In the genomic region with DNA sequence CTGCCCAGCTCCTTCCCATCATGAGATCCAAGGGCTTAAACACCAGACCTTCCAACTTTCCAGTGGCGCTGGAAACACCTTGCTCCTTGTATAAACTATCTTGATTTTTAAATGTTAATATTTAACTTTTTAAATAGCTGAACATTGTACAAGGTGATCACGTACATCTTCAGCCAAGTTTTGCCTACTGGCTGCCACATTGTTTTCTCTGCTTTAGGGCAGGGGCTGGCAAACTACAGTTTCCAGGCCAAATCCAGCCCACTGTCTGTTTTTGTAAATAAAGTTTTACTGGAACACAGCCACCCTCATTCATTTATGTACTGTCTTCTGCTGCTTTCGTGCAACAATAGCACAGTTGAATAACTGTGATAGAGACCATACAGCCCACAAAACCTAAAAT, we compare ENCODE assay signal across 27 cellular contexts. TPM values are rescaled to one million over a fixed set of nuclear protein-coding genes. Genes with fewer than 3 reads are reported as not detected.
DNase-seq lines count a peak whose midpoint lies in the region; ATAC-seq, FAIRE-seq and TF ChIP-seq lines count a peak whose summit lies in the region.
"Had no signal": no experiment of that assay in that cellular context is flagged by ENCODE, and none has a peak within 500 bp of the region (broad histone marks: within the 10 kb centered on the region; RNA-seq: fewer than 3 reads in every experiment).

No MANE protein-coding gene starts in this region.

- CTCF ChIA-PET in K562 (lab: Yijun Ruan, JAX; ENCODE audit: low intra/inter-chr PET ratio), result no interaction called here

- no peak overlapping the region for H3K4me2 ChIP-seq in K562 (ENCODE audit: insufficient read depth, low read length)
- H3K4me2 ChIP-seq: A549; BLaER1 treated with 17β-estradiol and CSF1 and Interleukin-3, amounts not matched to agents 10 nM and 100 nM had no signal

- H2AFZ ChIP-seq in K562 (ENCODE audit: low read depth, low read length), result no peak overlapping the region
- H2AFZ ChIP-seq: GM23248 had no signal

- DNase-seq in K562 (ENCODE audit: extremely low read depth in 1 of 4, low spot score in 3 of 4) (no peak), left colon (no peak), prostate gland (ENCODE audit: low spot score) (peak; percentile 6), breast epithelium (ENCODE audit: low spot score in 2 of 2) (no peak), NCI-H69 (lab: John Stamatoyannopoulos, UW) (no peak), anterior cingulate cortex (lab: John Stamatoyannopoulos, UW) (no peak)
- no peak for DNase-seq in activated CD4-positive, alpha-beta T cell treated with anti-CD3 and anti-CD28 coated beads, Interleukin-2, amount 50 U/mL, for 48 hours
- DNase-seq: 8988T; ACHN; AML-193; BE2C; CD4-positive, alpha-beta T cell; CD8-positive, alpha-beta memory T cell; DMS 273 treated with DMSO at 0.1 percent for 48 hours; DMS79; EL; GDM1; GM23248; H7 had no signal

- H4K20me1 ChIP-seq in K562 (replicated peaks; ENCODE audit: control insufficient read depth, insufficient read depth, low read length), result no peaks in the 10 kb centered on the region
- H4K20me1 ChIP-seq: BLaER1 treated with 17β-estradiol and CSF1 and Interleukin-3, amounts not matched to agents 10 nM and 100 nM had no signal

- intact Hi-C loops in K562 (cut with micrococcal nuclease), result no loop called here
- intact Hi-C loops in left colon (cut with DNase I, micrococcal nuclease), result no loop called here
- intact Hi-C loops in prostate gland (cut with DNase I), result no loop called here
- intact Hi-C loops in breast epithelium (cut with DNase I; ENCODE audit: low total_unique reads), result no loop called here

- in situ Hi-C loops in K562 (cut with MboI), result no loop called here

- H3K27me3 ChIP-seq in K562 (ENCODE audit: control insufficient read depth in 2 of 2, insufficient read depth in 2 of 2, low read length in 2 of 2) (no peaks in the 10 kb centered on the region), liver (ENCODE audit: control insufficient read depth in 4 of 4, insufficient read depth in 4 of 4, low read length in 3 of 4) (no peaks in the 10 kb centered on the region), prostate gland (replicated peaks; ENCODE audit: insufficient read depth) (no peaks in the 10 kb centered on the region), breast epithelium (no peaks in the 10 kb centered on the region)
- H3K27me3 ChIP-seq: BLaER1 treated with 17β-estradiol and CSF1 and Interleukin-3, amounts not matched to agents 10 nM and 100 nM had no signal

- 6% methylated on average over 3 of the region's 3 CpGs for WGBS in K562 (ENCODE audit: insufficient coverage, low coverage, missing lambda C conversion rate)
- WGBS in liver, result 42% methylated on average over 3 of the region's 3 CpGs
- 69% methylated on average over 3 of the region's 3 CpGs for WGBS in prostate gland

- no peaks in the 10 kb centered on the region for H3K9me1 ChIP-seq in K562 (ENCODE audit: control insufficient read depth, insufficient read depth, low read length)

- no peak for ATAC-seq in K562
- peak; percentile 70 for ATAC-seq in left colon
- ATAC-seq: A549, GM12878, HCT116 had no signal

- TF ChIP-seq CTCF in K562 (IDR thresholded peaks at IDR 0.05 in 2 of 3, conservative IDR thresholded peaks at IDR 0.05 in 1 of 3; ENCODE audit: insufficient read depth in 2 of 3, low read depth in 1 of 3, low read length in 3 of 3) (no peak), liver (IDR thresholded peaks at IDR 0.05; ENCODE audit: low read depth, low read length, missing input control) (no peak), prostate gland (IDR thresholded peaks at IDR 0.05) (no peak), breast epithelium (IDR thresholded peaks at IDR 0.05) (no peak)

- FAIRE-seq in K562 (lab: Jason Lieb, UNC), result no peak
- FAIRE-seq: A549, D721Med, GM12878, GM19239, H1 had no signal

- no peaks in the 10 kb centered on the region for H3K4me1 ChIP-seq in K562 (replicated peaks in 1 of 2; ENCODE audit: control insufficient read depth in 2 of 2, insufficient read depth in 2 of 2, low read length in 2 of 2)
- H3K4me1 ChIP-seq in liver (ENCODE audit: control insufficient read depth in 4 of 4, insufficient read depth in 4 of 4, low read length in 3 of 4), result peaks cover 0 to 15% (median 3%) of the 10 kb centered on the region in 4 donors
- no peaks in the 10 kb centered on the region for H3K4me1 ChIP-seq in prostate gland (replicated peaks)
- no peaks in the 10 kb centered on the region for H3K4me1 ChIP-seq in breast epithelium
- H3K4me1 ChIP-seq: A549; BE2C; BLaER1 treated with 17β-estradiol and CSF1 and Interleukin-3, amounts not matched to agents 10 nM and 100 nM had no signal

- no TSS peak for BruUV-seq in K562 (replicated peaks; lab: Mats Ljungman, UMichigan)

- no peak for TF ChIP-seq EP300 in K562 (IDR thresholded peaks at IDR 0.05; ENCODE audit: low read length)

- H3K36me3 ChIP-seq in K562 (ENCODE audit: control insufficient read depth, insufficient read depth, low read length), result no peaks in the 10 kb centered on the region
- no peaks in the 10 kb centered on the region for H3K36me3 ChIP-seq in liver (ENCODE audit: control insufficient read depth in 4 of 4, insufficient read depth in 3 of 4, low read depth in 1 of 4, low read length in 3 of 4)
- no peaks in the 10 kb centered on the region for H3K36me3 ChIP-seq in prostate gland
- H3K36me3 ChIP-seq in breast epithelium, result no peaks in the 10 kb centered on the region
- H3K36me3 ChIP-seq: BE2C; BLaER1 treated with 17β-estradiol and CSF1 and Interleukin-3, amounts not matched to agents 10 nM and 100 nM had no signal

- TF ChIP-seq RAD21 in K562 (CRISPR knock-in tag; conservative IDR thresholded peaks at IDR 0.05 in 1 of 2, IDR thresholded peaks at IDR 0.05 in 1 of 2) (no peak), liver (IDR thresholded peaks at IDR 0.05) (no peak)

- H3K9me3 ChIP-seq in K562 (replicated peaks; ENCODE audit: control insufficient read depth, insufficient read depth, low read depth, low read length) (peaks cover 4% of the 10 kb centered on the region; the same call in 1 of the 2 replicates), liver (ENCODE audit: control insufficient read depth in 4 of 4, low read length in 3 of 4) (no peaks in the 10 kb centered on the region), prostate gland (no peaks in the 10 kb centered on the region), breast epithelium (no peaks in the 10 kb centered on the region)
- H3K9me3 ChIP-seq: BE2C had no signal

- no peak for TF ChIP-seq POLR2A in K562 (conservative IDR thresholded peaks at IDR 0.05)
- TF ChIP-seq POLR2A in prostate gland (IDR thresholded peaks at IDR 0.05), result no peak
- TF ChIP-seq POLR2A in breast epithelium (IDR thresholded peaks at IDR 0.05), result no peak

- POLR2A ChIA-PET in K562 (lab: Yijun Ruan, JAX), result no interaction called here

- no peaks in the 10 kb centered on the region for H3K79me2 ChIP-seq in K562 (ENCODE audit: control insufficient read depth, insufficient read depth, low read length)

- H3K27ac ChIP-seq in K562 (ENCODE audit: extremely low read depth, low read depth, low read length) (no peak overlapping the region), liver (ENCODE audit: low read depth in 1 of 2, low read length in 2 of 2) (no peak overlapping the region), prostate gland (no peak overlapping the region), breast epithelium (no peak overlapping the region)
- H3K27ac ChIP-seq: A549; BLaER1 treated with 17β-estradiol and CSF1 and Interleukin-3, amounts not matched to agents 10 nM and 100 nM; GM23248 had no signal

- no peak overlapping the region for H3K9ac ChIP-seq in K562 (ENCODE audit: insufficient read depth in 1 of 2, low read depth in 2 of 2, low read length in 2 of 2)
- H3K9ac ChIP-seq in liver (ENCODE audit: low read depth in 1 of 2, low read length in 2 of 2), result no peak overlapping the region
- H3K9ac ChIP-seq: BLaER1 treated with 17β-estradiol and CSF1 and Interleukin-3, amounts not matched to agents 10 nM and 100 nM; GM23248 had no signal

- no peak overlapping the region for H3K4me3 ChIP-seq in K562
- no peak overlapping the region for H3K4me3 ChIP-seq in liver (ENCODE audit: low read depth in 1 of 3, low read length in 3 of 3)
- H3K4me3 ChIP-seq in prostate gland, result no peak overlapping the region
- H3K4me3 ChIP-seq in breast epithelium, result no peak overlapping the region
- H3K4me3 ChIP-seq: A549; BLaER1 treated with 17β-estradiol and CSF1 and Interleukin-3, amounts not matched to agents 10 nM and 100 nM; GM12878; GM23248 had no signal

TF ChIP-seq in K562, 482 proteins besides CTCF, POLR2A, EP300 and RAD21 (continues in another document):
- no peak for TF ChIP-seq SMAD3 (CRISPR knock-in tag; conservative IDR thresholded peaks at IDR 0.05)

TF ChIP-seq in liver, 16 proteins besides CTCF, POLR2A, EP300 and RAD21 (continues in another document):
- TF ChIP-seq JUND (IDR thresholded peaks at IDR 0.05) (no peak), GABPA (IDR thresholded peaks at IDR 0.05 in 1 of 2, conservative IDR thresholded peaks at IDR 0.05 in 1 of 2) (no peak), FOXA2 (IDR thresholded peaks at IDR 0.05) (no peak), RXRA (IDR thresholded peaks at IDR 0.05) (peak in 1 of 2 donors; percentile 24), SP1 (IDR thresholded peaks at IDR 0.05) (no peak), FOXA1 (IDR thresholded peaks at IDR 0.05) (peak; percentile 15)

RNA-seq across cellular contexts. Expression of a gene that starts 27.6 kb away (rescaled TPM):
- 73.6 and 125 TPM in 2 replicates for total RNA-seq in K562 (2011; cell fraction: chromatin; rRNA removed; ENCODE audit: low replicate concordance)
- 34.0 and 46.2 TPM in 2 replicates for total RNA-seq in K562 (2011; cell fraction: nucleolus; rRNA removed)
- 82.5 and 144 TPM in 2 replicates for total RNA-seq in K562 (2011; cell fraction: nucleoplasm; rRNA removed)
- total RNA-seq in K562 (2014; rRNA removed) (13.7 and 15.2 TPM in 2 replicates), K562 (2014; rRNA removed; fragmentation: Illumina TruSeq; extraction: Trizol) (22.1 and 23.0 TPM in 2 replicates), K562 (2015; rRNA removed; fragmentation: Illumina TruSeq; extraction: Trizol) (34.5 and 35.1 TPM in 2 replicates), K562 (2021) (26.2 and 29.4 TPM in 2 replicates), left colon (100 to 1,000 TPM; 131 to 135 TPM), liver (10 to 100 TPM; 33.5 to 35.4 TPM), prostate gland (100 to 1,000 TPM; 133 to 156 TPM), breast epithelium (100 to 1,000 TPM in 2 of 3 donors, 10 to 100 TPM in 1; 61.9 to 267 (median 146) TPM)
- polyA plus RNA-seq in K562 (2011; rRNA removed) (8.9 and 10.5 TPM in 2 replicates), K562 (2014; fragmentation: Illumina TruSeq; extraction: Trizol) (10.7 TPM in 2 replicates), K562 (2014; fragmentation: Nextera tagmentation; extraction: Ambion mirVana) (10 to 100 TPM in 1 of 2 experiments, 1 to 10 TPM in 1; 7.7 to 13.8 TPM), K562 (2014; rRNA removed) (6.1 and 8.0 TPM in 2 replicates), liver (10 to 100 TPM in 1 of 2 donors, 1 to 10 TPM in 1; 4.9 to 30.5 TPM)
- polyA plus RNA-seq in K562 (2011; cell fraction: cytosol; rRNA removed), result 5.1 and 8.3 TPM in 2 replicates
- polyA plus RNA-seq in K562 (2011; cell fraction: nucleus; rRNA removed), result 14.3 and 20.7 TPM in 2 replicates
- polyA plus RNA-seq in K562 (2012), result 14.7 and 17.1 TPM in 2 replicates
- polyA minus RNA-seq in K562 (2011; rRNA and poly(A)+ RNA removed), result 46.8 and 48.2 TPM in 2 replicates
- 14.1 and 24.0 TPM in 2 replicates for polyA minus RNA-seq in K562 (2011; cell fraction: cytosol; rRNA and poly(A)+ RNA removed)
- 54.0 and 77.8 TPM in 2 replicates for polyA minus RNA-seq in K562 (2011; cell fraction: nucleus; rRNA and poly(A)+ RNA removed)
